Comparison of ENCODE assay signal across 16 cellular contexts in genomic region chr11:120392791-120393190, GRCh38. TPM values are rescaled to one million over a fixed set of nuclear protein-coding genes. Genes with fewer than 3 reads are reported as not detected.
A peak's percentile ranks its signal among the peaks of the same experiment; 100 is the strongest.
DNase-seq lines count a peak whose midpoint lies in the region; ATAC-seq and TF ChIP-seq lines count a peak whose summit lies in the region.
"Had no signal": no experiment of that assay in that cellular context is flagged by ENCODE, and none has a peak within 500 bp of the region (broad histone marks: within the 10 kb centered on the region; RNA-seq: fewer than 3 reads in every experiment).

No MANE protein-coding gene starts in this region.

- H4K20me1 ChIP-seq in hepatocyte (ENCODE audit: insufficient read depth, poor library complexity, severe bottlenecking) (peaks cover 9% of the 10 kb centered on the region), smooth muscle cell (ENCODE audit: low read depth) (no peaks in the 10 kb centered on the region), MM.1S (ENCODE audit: insufficient read depth, low read length) (peaks cover 13% of the 10 kb centered on the region; the same call in 1 of the 2 replicates)

- H3K9ac ChIP-seq in smooth muscle cell (ENCODE audit: low read depth) (no peak overlapping the region), MM.1S (ENCODE audit: low read length) (no peak overlapping the region)
- H3K9ac ChIP-seq: BLaER1 treated with 17β-estradiol and CSF1 and Interleukin-3, amounts not matched to agents 10 nM and 100 nM had no signal

- ATAC-seq in heart left ventricle, result peak in 1 of 4 donors; percentile 20
- no peak for ATAC-seq in left cardiac atrium
- ATAC-seq in GM18519 (IDR thresholded peaks at IDR 0.05; ENCODE audit: low FRiP score, unreplicated experiment), result no peak
- ATAC-seq: HCT116 had no signal

- no peak overlapping the region for H2AFZ ChIP-seq in hepatocyte
- H2AFZ ChIP-seq in smooth muscle cell (ENCODE audit: low read depth), result no peak overlapping the region
- H2AFZ ChIP-seq in MM.1S (ENCODE audit: low read length), result no peak overlapping the region

- H3F3A ChIP-seq in smooth muscle cell (ENCODE audit: low read depth), result peaks cover 14% of the 10 kb centered on the region
- H3F3A ChIP-seq in MM.1S (ENCODE audit: insufficient read depth, low read length), result no peaks in the 10 kb centered on the region; the same call in 1 of the 2 replicates

- H3K9me2 ChIP-seq in hepatocyte (replicated peaks; ENCODE audit: insufficient read depth), result no peaks in the 10 kb centered on the region
- no peaks in the 10 kb centered on the region for H3K9me2 ChIP-seq in MM.1S (replicated peaks; ENCODE audit: insufficient read depth, low read length)

- DNase-seq in heart left ventricle (no peak), left cardiac atrium (no peak), RPMI7951 (ENCODE audit: low read depth) (peak; percentile 26), hepatocyte (ENCODE audit: low spot score) (no peak), smooth muscle cell (lab: John Stamatoyannopoulos, UW; ENCODE audit: unreplicated experiment) (no peak), DMS 273 (lab: John Stamatoyannopoulos, UW; ENCODE audit: unreplicated experiment) (no peak), MM.1S (no peak)
- DNase-seq: DMS153, Kasumi-1, NCI-H1417, NCI-H2029 treated with DMSO at 0.1 percent for 48 hours, NCI-H524 treated with DMSO at 0.1 percent for 48 hours had no signal

- no peak overlapping the region for H3K4me3 ChIP-seq in heart left ventricle
- no peak overlapping the region for H3K4me3 ChIP-seq in hepatocyte
- no peak overlapping the region for H3K4me3 ChIP-seq in smooth muscle cell
- H3K4me3 ChIP-seq in MM.1S (ENCODE audit: low read length), result no peak overlapping the region
- H3K4me3 ChIP-seq: BLaER1 treated with 17β-estradiol and CSF1 and Interleukin-3, amounts not matched to agents 10 nM and 100 nM had no signal

- H3K4me1 ChIP-seq in heart left ventricle, result peaks cover 9 to 58% (median 31%) of the 10 kb centered on the region in 12 donors
- H3K4me1 ChIP-seq in hepatocyte (ENCODE audit: insufficient read depth), result peaks cover 21% of the 10 kb centered on the region
- H3K4me1 ChIP-seq in smooth muscle cell (ENCODE audit: low read depth), result peaks cover 37% of the 10 kb centered on the region
- no peaks in the 10 kb centered on the region for H3K4me1 ChIP-seq in MM.1S (ENCODE audit: low read length)

- H3K27me3 ChIP-seq in heart left ventricle (no peaks in the 10 kb centered on the region), hepatocyte (no peaks in the 10 kb centered on the region), smooth muscle cell (ENCODE audit: low read depth) (no peaks in the 10 kb centered on the region), MM.1S (replicated peaks; ENCODE audit: insufficient read depth, low read length) (no peaks in the 10 kb centered on the region)
- H3K27me3 ChIP-seq: BLaER1 treated with 17β-estradiol and CSF1 and Interleukin-3, amounts not matched to agents 10 nM and 100 nM had no signal

- H3K79me2 ChIP-seq in hepatocyte (peaks cover 90% of the 10 kb centered on the region), smooth muscle cell (ENCODE audit: low read depth) (peaks cover 93% of the 10 kb centered on the region), MM.1S (ENCODE audit: low read length) (peaks cover 98% of the 10 kb centered on the region)

- TF ChIP-seq POLR2A in heart left ventricle (IDR thresholded peaks at IDR 0.05), result no peak

- WGBS in heart left ventricle, 4 donors, result 70 to 87% (median 78%) methylated on average over 2 of the region's 2 CpGs
- 87% methylated on average over 2 of the region's 2 CpGs for WGBS in hepatocyte (ENCODE audit: low lambda C conversion rate, missing lambda C conversion rate)
- 17% methylated on average over 2 of the region's 2 CpGs for WGBS in smooth muscle cell (ENCODE audit: low lambda C conversion rate)

- H3K9me3 ChIP-seq in heart left ventricle (peaks cover 0 to 8% (median 0%) of the 10 kb centered on the region in 12 donors), hepatocyte (ENCODE audit: low read depth) (no peaks in the 10 kb centered on the region), smooth muscle cell (replicated peaks; ENCODE audit: low read depth) (no peaks in the 10 kb centered on the region), MM.1S (replicated peaks; ENCODE audit: insufficient read depth, low read length) (no peaks in the 10 kb centered on the region)

- peak overlapping the region in 8 of 12 donors; percentile 20 to 62 (median 44) for H3K27ac ChIP-seq in heart left ventricle
- H3K27ac ChIP-seq in hepatocyte, result peak overlapping the region; percentile 79
- H3K27ac ChIP-seq in smooth muscle cell (ENCODE audit: low read depth), result peak overlapping the region; percentile 81
- no peak overlapping the region for H3K27ac ChIP-seq in MM.1S (ENCODE audit: low read length)
- H3K27ac ChIP-seq: 22Rv1; BLaER1 treated with 17β-estradiol and CSF1 and Interleukin-3, amounts not matched to agents 10 nM and 100 nM had no signal

- H3K36me3 ChIP-seq in heart left ventricle (no peaks in the 10 kb centered on the region), hepatocyte (replicated peaks; ENCODE audit: insufficient read depth, low read depth) (no peaks in the 10 kb centered on the region), smooth muscle cell (ENCODE audit: low read depth) (no peaks in the 10 kb centered on the region), MM.1S (replicated peaks; ENCODE audit: insufficient read depth, low read length) (no peaks in the 10 kb centered on the region)
- H3K36me3 ChIP-seq: BLaER1 treated with 17β-estradiol and CSF1 and Interleukin-3, amounts not matched to agents 10 nM and 100 nM had no signal

- H3K4me2 ChIP-seq in hepatocyte (peak overlapping the region; percentile 30), smooth muscle cell (peak overlapping the region; percentile 71), MM.1S (ENCODE audit: low read depth, low read length) (no peak overlapping the region)
- H3K4me2 ChIP-seq: BLaER1 treated with 17β-estradiol and CSF1 and Interleukin-3, amounts not matched to agents 10 nM and 100 nM had no signal

- TF ChIP-seq CTCF in heart left ventricle (IDR thresholded peaks at IDR 0.05) (no peak), hepatocyte (IDR thresholded peaks at IDR 0.05; ENCODE audit: poor library complexity) (no peak), smooth muscle cell (IDR thresholded peaks at IDR 0.05; ENCODE audit: borderline replicate concordance, insufficient read depth, poor library complexity, severe bottlenecking) (no peak), MM.1S (IDR thresholded peaks at IDR 0.05; ENCODE audit: low read length) (no peak)

- intact Hi-C loops in heart left ventricle (cut with DNase I), result loop anchor here in 3 of 10 donors (5.0 to 10.0 kb wide), 2 partner anchors 35 to 48 kb away; no protein-coding TSS in a partner anchor
- intact Hi-C loops in left cardiac atrium (cut with DNase I), result loop anchor here in 1 of 2 donors (10.0 kb wide), 1 partner anchor 48 kb away; no protein-coding TSS in a partner anchor

RNA-seq across cellular contexts. Expression of gene ARHGEF12, which starts 56.6 kb away (rescaled TPM):
- 100 to 1,000 TPM in 7 of 9 donors, 10 to 100 TPM in 2; 79.3 to 140 (median 114) TPM for total RNA-seq in heart left ventricle
- polyA plus RNA-seq in heart left ventricle, result 10 to 100 TPM; 22.0 to 52.2 TPM
- 10 to 100 TPM; 76.4 to 92.3 TPM for total RNA-seq in left cardiac atrium
- 42.0 and 46.4 TPM in 2 replicates for total RNA-seq in RPMI7951 (2014; rRNA removed; shearing (Covaris generic))
- total RNA-seq in hepatocyte, result 69.9 and 75.1 TPM in 2 replicates
- polyA plus RNA-seq in hepatocyte, result 21.2 and 22.9 TPM in 2 replicates
- total RNA-seq in smooth muscle cell, result 89.4 and 108 TPM in 2 replicates
- polyA plus RNA-seq in smooth muscle cell, result 24.6 and 29.2 TPM in 2 replicates
